In the genomic region with DNA sequence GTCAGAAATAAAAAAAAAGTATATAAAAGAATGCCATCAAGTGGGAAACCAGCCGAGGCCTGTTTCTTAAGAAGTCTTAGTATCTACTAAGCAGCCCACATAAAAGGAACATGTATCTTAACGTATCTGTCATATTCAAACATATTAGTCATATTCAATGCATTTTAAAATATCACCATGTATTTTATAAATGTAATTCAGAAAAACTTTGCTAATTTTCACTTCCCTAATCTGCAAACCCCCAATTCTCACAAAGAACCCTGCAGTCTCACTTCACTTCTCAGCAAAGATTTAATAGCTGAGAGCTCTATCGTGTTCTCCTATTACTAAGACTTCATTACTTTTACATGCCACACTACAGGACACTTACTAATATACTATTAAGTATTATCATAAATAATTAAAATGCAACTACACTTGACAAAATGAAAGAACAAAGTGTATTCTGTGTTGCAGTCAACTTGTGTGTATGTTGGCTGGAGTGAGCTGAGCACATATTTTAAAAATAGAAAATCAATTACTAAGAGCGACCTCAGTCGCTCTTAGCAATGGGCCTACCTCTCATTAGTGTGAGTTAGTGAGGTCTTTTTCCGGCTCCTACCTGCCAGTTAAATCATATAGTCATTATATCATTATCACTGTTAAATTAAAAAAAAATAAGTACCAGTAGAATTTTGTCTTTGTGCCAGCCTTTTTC, we compare ENCODE assay signal across 13 cellular contexts.
DNase-seq lines count a peak whose midpoint lies in the region; ATAC-seq and TF ChIP-seq lines count a peak whose summit lies in the region.
"Had no signal": no experiment of that assay in that cellular context is flagged by ENCODE, and none has a peak within 500 bp of the region (broad histone marks: within the 10 kb centered on the region; RNA-seq: fewer than 3 reads in every experiment).

No MANE protein-coding gene starts in this region.

- in situ Hi-C loops in GM13976 (cut with MboI; ENCODE audit: low sequenced_read_pairs, unreplicated experiment), result no loop called here

- no peaks in the 10 kb centered on the region for H3K27me3 ChIP-seq in WERI-Rb-1 (ENCODE audit: insufficient read depth, low read depth, severe bottlenecking)
- H3K27me3 ChIP-seq: dorsolateral prefrontal cortex had no signal

- ATAC-seq in GM19455 (IDR thresholded peaks at IDR 0.05; ENCODE audit: unreplicated experiment) (peak; percentile 79), HG02943 (IDR thresholded peaks at IDR 0.05; ENCODE audit: low read depth, unreplicated experiment) (peak; percentile 55)

- no peaks in the 10 kb centered on the region for H3K9me3 ChIP-seq in WERI-Rb-1 (ENCODE audit: severe bottlenecking)

- no peak overlapping the region for H3K4me3 ChIP-seq in WERI-Rb-1 (ENCODE audit: low read depth, low read length)
- H3K4me3 ChIP-seq: dorsolateral prefrontal cortex had no signal

- DNase-seq in GM13976 (ENCODE audit: low spot score), result peak; percentile 49
- DNase-seq in NAMALWA (ENCODE audit: low spot score), result peak; percentile 20
- DNase-seq in WERI-Rb-1, result no peak
- no peak for DNase-seq in NCI-H510A (lab: John Stamatoyannopoulos, UW)
- DNase-seq in stimulated activated CD4-positive, alpha-beta T cell treated with anti-CD3 and anti-CD28 coated beads, Interleukin-2, amount 100 ng/mL, for 24 hours, result no peak
- DNase-seq in NCI-H82 treated with DMSO at 0.1 percent for 48 hours (lab: John Stamatoyannopoulos, UW; ENCODE audit: unreplicated experiment), result no peak
- DNase-seq: activated CD4-positive, alpha-beta T cell treated with anti-CD3 and anti-CD28 coated beads for 4 hours; activated naive CD8-positive, alpha-beta T cell treated with anti-CD3 and anti-CD28 coated beads, Interleukin-2, amount 10 ng/mL, durations not matched to agents 7 days and 5 days; dorsolateral prefrontal cortex; glutamatergic neuron; NCI-H146 had no signal

- H3K36me3 ChIP-seq in WERI-Rb-1, result no peaks in the 10 kb centered on the region

- TF ChIP-seq CTCF in GM13976 (IDR thresholded peaks at IDR 0.05; ENCODE audit: borderline replicate concordance, control extremely low read depth, extremely low read depth, insufficient read depth, missing control alignments), result no peak
- no peak for TF ChIP-seq CTCF in WERI-Rb-1 (IDR thresholded peaks at IDR 0.05; ENCODE audit: low read depth, low read length)

- no peak overlapping the region for H3K27ac ChIP-seq in WERI-Rb-1
- H3K27ac ChIP-seq: dorsolateral prefrontal cortex had no signal

Comparison
In these comparisons a context has a peak if more than half of its experiments do, and no peak if none do; other contexts are left out.
1. DNase-seq: peak in GM13976 (single experiment) and NAMALWA (single experiment); none in WERI-Rb-1 (single experiment), NCI-H510A (single experiment), stimulated activated CD4-positive, alpha-beta T cell treated with anti-CD3 and anti-CD28 coated beads, Interleukin-2, amount 100 ng/mL, for 24 hours (0 of 2) and NCI-H82 treated with DMSO at 0.1 percent for 48 hours (single experiment).